Comparison of ENCODE assay signal across 24 cellular contexts in genomic region chr4:25852105-25852504, GRCh38.
"Had no signal": no experiment of that assay in that cellular context is flagged by ENCODE, and none has a peak within 500 bp of the region (broad histone marks: within the 10 kb centered on the region; RNA-seq: fewer than 3 reads in every experiment).

No MANE protein-coding gene starts in this region.

- H3K4me3 Mint-ChIP-seq: activated T-helper 1 cell treated with anti-CD3 and anti-CD28 coated beads, Interleukin-12 subunit alpha, Interleukin-12 subunit beta, Interleukin-2, Interleukin-4 antibody, amounts not matched to agents 30 ng/mL and 10 ng/mL and 1 ng/mL, durations not matched to agents 14 hours and 24 hours and 36 hours; nephron had no signal

- H3K27ac Mint-ChIP-seq: activated T-helper 1 cell treated with anti-CD3 and anti-CD28 coated beads, Interleukin-12 subunit alpha, Interleukin-12 subunit beta, Interleukin-2, Interleukin-4 antibody, amounts not matched to agents 30 ng/mL and 10 ng/mL and 1 ng/mL, durations not matched to agents 14 hours and 24 hours and 36 hours; nephron had no signal

- H3K4me1 Mint-ChIP-seq: nephron had no signal

- ATAC-seq: activated naive CD4-positive, alpha-beta T cell treated with anti-CD3 and anti-CD28 coated beads, Interleukin-2, amount 50 U/mL, for 72 hours; esophagus mucosa; left ventricle myocardium superior had no signal

- H3K4me3 ChIP-seq: adrenal gland, ascending aorta, hepatocyte, ovary, prostate gland, right atrium auricular region, spleen, transverse colon, uterus had no signal

- DNase-seq: adrenal gland; brain microvascular endothelial cell; caudate nucleus; dermis blood vessel endothelial cell; effector CD8-positive, alpha-beta T cell; glutamatergic neuron; kidney glomerular epithelial cell; left ventricle myocardium superior; mammary epithelial cell; midbrain; ovary; spleen; stimulated activated CD4-positive, alpha-beta T cell treated with anti-CD3 and anti-CD28 coated beads, Interleukin-4, amount 100 ng/mL, for 4 hours; transverse colon; uterus had no signal

- H3K9me3 ChIP-seq: adrenal gland, ascending aorta, neutrophil, ovary, prostate gland, right atrium auricular region, spleen, transverse colon, uterus had no signal

- H3K9me3 Mint-ChIP-seq: activated naive CD4-positive, alpha-beta T cell treated with anti-CD3 and anti-CD28 coated beads, Interleukin-2, amount 50 U/mL, for 72 hours; activated T-helper 1 cell treated with anti-CD3 and anti-CD28 coated beads, Interleukin-12 subunit alpha, Interleukin-12 subunit beta, Interleukin-2, Interleukin-4 antibody, amounts not matched to agents 30 ng/mL and 10 ng/mL and 1 ng/mL, durations not matched to agents 14 hours and 24 hours and 36 hours had no signal
